ENCODE assay signal across 26 cellular contexts in genomic region chr6:93801101-93801847, GRCh38.
"Had no signal": no experiment of that assay in that cellular context is flagged by ENCODE, and none has a peak within 500 bp of the region (broad histone marks: within the 10 kb centered on the region; RNA-seq: fewer than 3 reads in every experiment).

No MANE protein-coding gene starts in this region.

- H3K27ac ChIP-seq: SK-N-MC had no signal

- ATAC-seq: activated T-cell treated with anti-CD3 and anti-CD28 coated beads, Interleukin-2, amount 50 U/mL, for 4 hours; T-cell had no signal

- H3K36me3 Mint-ChIP-seq: activated CD4-positive, alpha-beta memory T cell treated with anti-CD3 and anti-CD28 coated beads for 36 hours; activated naive CD8-positive, alpha-beta T cell; brain; T-cell had no signal

- H3K4me3 Mint-ChIP-seq: activated CD4-positive, alpha-beta memory T cell treated with anti-CD3 and anti-CD28 coated beads for 36 hours; activated CD4-positive, alpha-beta T cell treated with anti-CD3 and anti-CD28 coated beads, Interleukin-2, amount 10 ng/mL, durations not matched to agents 7 days and 5 days; activated naive CD4-positive, alpha-beta T cell treated with anti-CD3 and anti-CD28 coated beads for 36 hours; activated naive CD8-positive, alpha-beta T cell; activated T-cell treated with anti-CD3 and anti-CD28 coated beads, Interleukin-2, amount 50 U/mL, for 4 hours; brain; central memory CD8-positive, alpha-beta T cell; T-cell had no signal

- DNase-seq: activated CD4-positive, alpha-beta memory T cell treated with anti-CD3 and anti-CD28 coated beads for 36 hours; activated CD4-positive, alpha-beta T cell treated with anti-CD3 and anti-CD28 coated beads, Interleukin-2, amount 10 ng/mL, durations not matched to agents 7 days and 5 days; activated CD4-positive, CD25-positive, alpha-beta regulatory T cell; activated CD8-positive, alpha-beta memory T cell treated with anti-CD3 and anti-CD28 coated beads for 24 hours; activated effector memory CD4-positive, alpha-beta T cell treated with anti-CD3 and anti-CD28 coated beads, Interleukin-2, amount 50 U/mL, for 16 hours; activated naive CD4-positive, alpha-beta T cell treated with anti-CD3 and anti-CD28 coated beads for 36 hours; activated T-cell treated with anti-CD3 and anti-CD28 coated beads, Interleukin-2, amount 50 U/mL, for 4 hours; amygdala; NCI-H1092; NCI-H1417; NCI-H1930; NCI-H2171 treated with DMSO at 0.1 percent for 48 hours; NCI-H345; NCI-H510A; NCI-H526 treated with DMSO at 0.1 percent for 48 hours; NCI-H82; SIG-M5; T-cell; T-helper 2 cell; T1000 had no signal

- FAIRE-seq: astrocyte, TTC549 had no signal

- H3K4me1 Mint-ChIP-seq: activated CD4-positive, alpha-beta T cell treated with anti-CD3 and anti-CD28 coated beads, Interleukin-2, amount 10 ng/mL, durations not matched to agents 7 days and 5 days; brain; central memory CD8-positive, alpha-beta T cell; T-cell had no signal

- H3K27me3 Mint-ChIP-seq: activated CD4-positive, alpha-beta memory T cell treated with anti-CD3 and anti-CD28 coated beads for 36 hours; activated CD4-positive, alpha-beta T cell treated with anti-CD3 and anti-CD28 coated beads, Interleukin-2, amount 10 ng/mL, durations not matched to agents 7 days and 5 days; activated naive CD8-positive, alpha-beta T cell; brain; central memory CD8-positive, alpha-beta T cell; T-cell had no signal

- H3K4me3 ChIP-seq: SK-N-MC had no signal

- H3K27ac Mint-ChIP-seq: activated CD4-positive, alpha-beta memory T cell treated with anti-CD3 and anti-CD28 coated beads for 36 hours; activated CD4-positive, alpha-beta T cell treated with anti-CD3 and anti-CD28 coated beads, Interleukin-2, amount 10 ng/mL, durations not matched to agents 7 days and 5 days; activated naive CD4-positive, alpha-beta T cell treated with anti-CD3 and anti-CD28 coated beads for 36 hours; activated naive CD8-positive, alpha-beta T cell; brain; T-cell had no signal
